ENCODE assay signal across 30 cellular contexts in the genomic region with DNA sequence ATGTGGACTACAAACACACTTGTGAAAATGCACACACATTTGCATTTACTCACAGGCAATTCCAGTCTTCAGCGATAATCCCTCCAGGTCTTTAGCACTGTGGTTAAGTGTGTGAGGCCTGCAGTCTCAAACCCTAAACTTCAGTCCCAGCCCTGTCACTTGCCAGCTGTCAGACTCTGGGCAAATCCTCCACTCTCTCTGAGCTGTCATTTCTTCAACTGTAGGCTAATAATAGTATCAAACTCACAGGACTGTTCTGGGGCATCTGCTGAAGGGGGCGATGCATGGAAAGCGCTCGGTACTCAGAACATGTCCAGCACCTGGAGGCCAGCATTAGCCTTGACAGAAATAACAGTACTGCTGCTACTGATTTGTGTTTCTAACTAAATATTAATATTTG. TPM values are rescaled to one million over a fixed set of nuclear protein-coding genes. Genes with fewer than 3 reads are reported as not detected.
"Had no signal": no experiment of that assay in that cellular context is flagged by ENCODE, and none has a peak within 500 bp of the region (broad histone marks: within the 10 kb centered on the region; RNA-seq: fewer than 3 reads in every experiment).

No MANE protein-coding gene starts in this region.

- H3K4me1 ChIP-seq: stomach, upper lobe of right lung had no signal

- H3K36me3 ChIP-seq: adrenal gland, gastroesophageal sphincter, pancreas, prostate gland, stomach, suprapubic skin, tibial artery, upper lobe of right lung had no signal

- H3K9me3 ChIP-seq: adrenal gland, body of pancreas, gastroesophageal sphincter, mucosa of descending colon, pancreas, prostate gland, stomach, suprapubic skin, tibial artery, upper lobe of right lung had no signal

- H3K27ac Mint-ChIP-seq: activated CD4-positive, alpha-beta memory T cell treated with anti-CD3 and anti-CD28 coated beads for 36 hours; activated naive CD4-positive, alpha-beta T cell treated with anti-CD3 and anti-CD28 coated beads for 36 hours; activated naive CD8-positive, alpha-beta T cell treated with anti-CD3 and anti-CD28 coated beads for 36 hours; activated T-helper 1 cell treated with anti-CD3 and anti-CD28 coated beads, Interleukin-12 subunit alpha, Interleukin-12 subunit beta, Interleukin-2, Interleukin-4 antibody, amounts not matched to agents 30 ng/mL and 10 ng/mL and 1 ng/mL, durations not matched to agents 14 hours and 24 hours and 36 hours; nephron progenitor cell; stimulated activated naive B cell treated with anti-CD40 and anti-IgM and Interleukin-4, amounts not matched to agents 10 μg/mL and 1 μg/mL and 100 μg/mL, for 72 hours had no signal

- H3K4me3 Mint-ChIP-seq: activated CD4-positive, alpha-beta memory T cell treated with anti-CD3 and anti-CD28 coated beads for 36 hours; activated naive CD4-positive, alpha-beta T cell treated with anti-CD3 and anti-CD28 coated beads for 36 hours; activated naive CD8-positive, alpha-beta T cell treated with anti-CD3 and anti-CD28 coated beads for 36 hours; activated T-helper 1 cell treated with anti-CD3 and anti-CD28 coated beads, Interleukin-12 subunit alpha, Interleukin-12 subunit beta, Interleukin-2, Interleukin-4 antibody, amounts not matched to agents 30 ng/mL and 10 ng/mL and 1 ng/mL, durations not matched to agents 14 hours and 24 hours and 36 hours; naive B cell; nephron progenitor cell; stimulated activated naive B cell treated with anti-CD40 and anti-IgM and Interleukin-4, amounts not matched to agents 10 μg/mL and 1 μg/mL and 100 μg/mL, for 72 hours had no signal

- H3K36me3 Mint-ChIP-seq: activated CD4-positive, alpha-beta memory T cell treated with anti-CD3 and anti-CD28 coated beads for 36 hours; activated naive CD8-positive, alpha-beta T cell treated with anti-CD3 and anti-CD28 coated beads for 36 hours; naive B cell; stimulated activated naive B cell treated with anti-CD40 and anti-IgM and Interleukin-4, amounts not matched to agents 10 μg/mL and 1 μg/mL and 100 μg/mL, for 72 hours had no signal

- H3K27me3 ChIP-seq: adrenal gland, body of pancreas, gastroesophageal sphincter, pancreas, stomach, suprapubic skin, tibial artery, upper lobe of right lung had no signal

- H3K27me3 Mint-ChIP-seq: activated CD4-positive, alpha-beta memory T cell treated with anti-CD3 and anti-CD28 coated beads for 36 hours had no signal

- H3K9me3 Mint-ChIP-seq: activated CD4-positive, alpha-beta memory T cell treated with anti-CD3 and anti-CD28 coated beads for 36 hours; activated naive CD4-positive, alpha-beta T cell treated with anti-CD3 and anti-CD28 coated beads for 36 hours; activated naive CD8-positive, alpha-beta T cell treated with anti-CD3 and anti-CD28 coated beads for 36 hours; activated T-helper 1 cell treated with anti-CD3 and anti-CD28 coated beads, Interleukin-12 subunit alpha, Interleukin-12 subunit beta, Interleukin-2, Interleukin-4 antibody, amounts not matched to agents 30 ng/mL and 10 ng/mL and 1 ng/mL, durations not matched to agents 14 hours and 24 hours and 36 hours; naive B cell; nephron progenitor cell; stimulated activated naive B cell treated with anti-CD40 and anti-IgM and Interleukin-4, amounts not matched to agents 10 μg/mL and 1 μg/mL and 100 μg/mL, for 72 hours had no signal

- H3K4me3 ChIP-seq: adrenal gland, body of pancreas, gastroesophageal sphincter, lung, mucosa of descending colon, pancreas, prostate gland, stomach, suprapubic skin, tibial artery, upper lobe of right lung had no signal

- DNase-seq: activated CD4-positive, alpha-beta memory T cell treated with anti-CD3 and anti-CD28 coated beads for 36 hours; activated CD4-positive, alpha-beta T cell treated with anti-CD3 and anti-CD28 coated beads for 48 hours; activated CD8-positive, alpha-beta memory T cell treated with anti-CD3 and anti-CD28 coated beads, Interleukin-2, amount 50 U/mL, for 4 hours; activated effector memory CD4-positive, alpha-beta T cell treated with anti-CD3 and anti-CD28 coated beads, Interleukin-2, amount 50 U/mL, for 16 hours; activated naive CD4-positive, alpha-beta T cell treated with anti-CD3 and anti-CD28 coated beads for 36 hours; activated naive CD8-positive, alpha-beta T cell treated with anti-CD3 and anti-CD28 coated beads for 36 hours; activated T-cell treated with anti-CD3 and anti-CD28 coated beads, Interleukin-2, amount 50 U/mL, for 1 hour; aorta; body of pancreas; caudate nucleus; hypothalamus; kidney glomerular epithelial cell; mucosa of descending colon; naive B cell; nephron progenitor cell; pancreas; retina; stimulated activated CD4-positive, alpha-beta T cell treated with anti-CD3 and anti-CD28 coated beads, Interleukin-15, amount 100 ng/mL, for 24 hours; stimulated activated CD4-positive, alpha-beta T cell treated with anti-CD3 and anti-CD28 coated beads, Interleukin-2, amount 100 ng/mL, for 24 hours; stimulated activated naive B cell treated with anti-CD40 and anti-IgM and Interleukin-4, amounts not matched to agents 10 μg/mL and 1 μg/mL and 100 μg/mL, for 72 hours; stomach had no signal

RNA-seq across cellular contexts. Expression of gene NEK2, which starts 48.2 kb away (rescaled TPM):
- total RNA-seq: body of pancreas, mesenteric fat pad had no signal
